19 cellular contexts compared by ENCODE assay signal in the genomic region with DNA sequence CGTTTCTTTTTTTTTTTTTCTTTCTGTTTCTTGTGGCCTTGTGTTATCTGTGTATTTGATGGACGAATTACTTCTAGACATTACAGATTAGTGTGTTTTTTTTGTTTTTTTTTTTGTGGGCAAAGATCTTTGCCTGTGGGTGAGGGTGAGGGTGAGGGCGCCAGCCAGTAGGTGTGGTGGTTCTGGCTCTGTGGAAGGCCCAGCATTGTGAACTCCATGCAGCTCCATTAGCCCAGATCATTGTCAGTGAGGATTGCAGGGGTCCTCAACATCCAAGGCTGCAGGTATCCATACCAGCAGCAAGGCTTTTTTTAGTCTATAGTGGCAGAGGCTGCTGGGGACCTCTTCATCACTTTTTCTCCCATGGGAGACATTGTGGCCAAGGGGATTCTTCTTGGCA. TPM values are rescaled to one million over a fixed set of nuclear protein-coding genes. Genes with fewer than 3 reads are reported as not detected.
DNase-seq lines count a peak whose midpoint lies in the region; ATAC-seq and TF ChIP-seq lines count a peak whose summit lies in the region.
"Had no signal": no experiment of that assay in that cellular context is flagged by ENCODE, and none has a peak within 500 bp of the region (broad histone marks: within the 10 kb centered on the region; RNA-seq: fewer than 3 reads in every experiment).

No MANE protein-coding gene starts in this region.

- H3K27ac ChIP-seq in BLaER1: no peak overlapping the region
- H3K27ac ChIP-seq in BLaER1 treated with 17β-estradiol and CSF1 and Interleukin-3, amounts not matched to agents 10 nM and 100 nM: no peak overlapping the region
- no peak overlapping the region for H3K27ac ChIP-seq in aorta (ENCODE audit: low read depth in 1 of 2, low read length in 2 of 2)
- no peak overlapping the region for H3K27ac ChIP-seq in smooth muscle cell (ENCODE audit: low read depth)
- H3K27ac ChIP-seq: brain microvascular endothelial cell, hepatocyte, psoas muscle had no signal

- H3K4me2 ChIP-seq in BLaER1 (peak overlapping the region; percentile 68), smooth muscle cell (no peak overlapping the region)
- H3K4me2 ChIP-seq in BLaER1 treated with 17β-estradiol and CSF1 and Interleukin-3, amounts not matched to agents 10 nM and 100 nM: peak overlapping the region in 9 of 11 experiments; percentile 37 to 72 (median 56); a peak in 18 of 22 replicates
- H3K4me2 ChIP-seq: hepatocyte had no signal

- peaks cover 61% of the 10 kb centered on the region for H3K79me2 ChIP-seq in smooth muscle cell (ENCODE audit: low read depth)

- peaks cover 13% of the 10 kb centered on the region for H4K20me1 ChIP-seq in BLaER1
- H4K20me1 ChIP-seq in BLaER1 treated with 17β-estradiol and CSF1 and Interleukin-3, amounts not matched to agents 10 nM and 100 nM: peaks cover 6 to 56% (median 14%) of the 10 kb centered on the region in 11 experiments; a peak in 16 of 22 replicates
- peaks cover 52% of the 10 kb centered on the region for H4K20me1 ChIP-seq in smooth muscle cell (ENCODE audit: low read depth)

- 76 to 80% methylated on average over 3 of the region's 3 CpGs for WGBS in aorta, 2 donors
- 80% methylated on average over 3 of the region's 3 CpGs for WGBS in smooth muscle cell (ENCODE audit: low lambda C conversion rate)

- no peaks in the 10 kb centered on the region for H3K27me3 ChIP-seq in BLaER1
- H3K27me3 ChIP-seq in BLaER1 treated with 17β-estradiol and CSF1 and Interleukin-3, amounts not matched to agents 10 nM and 100 nM: no peaks in the 10 kb centered on the region
- H3K27me3 ChIP-seq in aorta (ENCODE audit: control insufficient read depth in 1 of 2, insufficient read depth in 2 of 2, low read length in 1 of 2): no peaks in the 10 kb centered on the region
- no peaks in the 10 kb centered on the region for H3K27me3 ChIP-seq in smooth muscle cell (ENCODE audit: low read depth)
- H3K27me3 ChIP-seq: brain microvascular endothelial cell, hepatocyte had no signal

- H3K4me3 ChIP-seq in BLaER1: no peak overlapping the region
- no peak overlapping the region for H3K4me3 ChIP-seq in BLaER1 treated with 17β-estradiol and CSF1 and Interleukin-3, amounts not matched to agents 10 nM and 100 nM
- no peak overlapping the region for H3K4me3 ChIP-seq in aorta (ENCODE audit: low read length in 2 of 2)
- H3K4me3 ChIP-seq in smooth muscle cell: no peak overlapping the region
- H3K4me3 ChIP-seq: hepatocyte, psoas muscle had no signal

- no peak for ATAC-seq in aorta (ENCODE audit: low FRiP score)
- ATAC-seq: psoas muscle had no signal

- DNase-seq in T-helper 2 cell (peak in 3 of 5 experiments; percentile 34 to 52 (median 44)), amniotic epithelial cell (ENCODE audit: low read depth) (peak; percentile 11), aorta (no peak), smooth muscle cell (lab: John Stamatoyannopoulos, UW; ENCODE audit: unreplicated experiment) (no peak), NCI-H1694 treated with DMSO at 0.1 percent for 48 hours (lab: John Stamatoyannopoulos, UW) (no peak)
- DNase-seq: activated CD4-positive, CD25-positive, alpha-beta regulatory T cell treated with anti-CD3 and anti-CD28 coated beads, Interleukin-2, amount 50 U/mL, for 72 hours; brain microvascular endothelial cell; DMS153; foreskin fibroblast; KG1; NCI-H1092 treated with DMSO at 0.1 percent for 48 hours; NCI-H524 treated with DMSO at 0.1 percent for 48 hours; psoas muscle; SHP77; stimulated activated CD8-positive, alpha-beta memory T cell treated with anti-CD3 and anti-CD28 coated beads, Interleukin-4, amount 100 ng/mL, for 48 hours had no signal

- peaks cover 3% of the 10 kb centered on the region for H3F3A ChIP-seq in smooth muscle cell (ENCODE audit: low read depth)

- intact Hi-C loops in aorta (cut with DNase I): no loop called here

- H2AFZ ChIP-seq in smooth muscle cell (ENCODE audit: low read depth): no peak overlapping the region
- H2AFZ ChIP-seq: hepatocyte had no signal

- H3K9me3 ChIP-seq in BLaER1 (peaks cover 36% of the 10 kb centered on the region), aorta (ENCODE audit: control insufficient read depth, low read length) (no peaks in the 10 kb centered on the region), smooth muscle cell (replicated peaks; ENCODE audit: low read depth) (no peaks in the 10 kb centered on the region)
- H3K9me3 ChIP-seq in BLaER1 treated with 17β-estradiol and CSF1 and Interleukin-3, amounts not matched to agents 10 nM and 100 nM (replicated peaks in 1 of 11): peaks cover 25 to 44% (median 38%) of the 10 kb centered on the region in 11 experiments

- H3K4me1 ChIP-seq in BLaER1 (peaks cover 18% of the 10 kb centered on the region), aorta (ENCODE audit: control insufficient read depth in 1 of 2, insufficient read depth in 2 of 2, low read length in 2 of 2) (no peaks in the 10 kb centered on the region), smooth muscle cell (ENCODE audit: low read depth) (no peaks in the 10 kb centered on the region)
- H3K4me1 ChIP-seq in BLaER1 treated with 17β-estradiol and CSF1 and Interleukin-3, amounts not matched to agents 10 nM and 100 nM: peaks cover 13 to 17% (median 15%) of the 10 kb centered on the region in 10 experiments
- H3K4me1 ChIP-seq: psoas muscle had no signal

- TF ChIP-seq CTCF in smooth muscle cell (IDR thresholded peaks at IDR 0.05; ENCODE audit: borderline replicate concordance, insufficient read depth, poor library complexity, severe bottlenecking): no peak

- H3K9ac ChIP-seq in BLaER1 (no peak overlapping the region), smooth muscle cell (ENCODE audit: low read depth) (no peak overlapping the region)
- H3K9ac ChIP-seq in BLaER1 treated with 17β-estradiol and CSF1 and Interleukin-3, amounts not matched to agents 10 nM and 100 nM: no peak overlapping the region

- H3K36me3 ChIP-seq in BLaER1 (peaks cover 67% of the 10 kb centered on the region), aorta (ENCODE audit: control insufficient read depth in 1 of 2, insufficient read depth in 2 of 2, low read length in 1 of 2) (peaks cover 0 to 5% of the 10 kb centered on the region in 2 donors), smooth muscle cell (ENCODE audit: low read depth) (peaks cover 46% of the 10 kb centered on the region)
- peaks cover 69 to 98% (median 78%) of the 10 kb centered on the region in 11 experiments for H3K36me3 ChIP-seq in BLaER1 treated with 17β-estradiol and CSF1 and Interleukin-3, amounts not matched to agents 10 nM and 100 nM

RNA-seq across cellular contexts. Expression of gene BIRC2, which starts 13.7 kb away (rescaled TPM):
- total RNA-seq in aorta (10 to 100 TPM; 41.1 to 51.2 TPM), smooth muscle cell (170 and 174 TPM in 2 replicates)
- polyA plus RNA-seq in aorta (10 to 100 TPM; 18.4 to 22.5 TPM), smooth muscle cell (38.6 and 46.3 TPM in 2 replicates)

RNA-seq across cellular contexts. Expression of gene BIRC3, which starts 43.4 kb away (rescaled TPM):
- total RNA-seq in aorta (10 to 100 TPM; 13.7 to 19.3 TPM), smooth muscle cell (1.6 and 1.7 TPM in 2 replicates)
- polyA plus RNA-seq in aorta (10 to 100 TPM in 1 of 2 donors, 1 to 10 TPM in 1; 2.6 to 10.1 TPM), smooth muscle cell (0.74 and 0.94 TPM in 2 replicates)
- polyA plus RNA-seq: neural cell had no signal

Comparison
In these comparisons a context has a peak if more than half of its experiments do, and no peak if none do; other contexts are left out.
1. DNase-seq: peak in T-helper 2 cell (3 of 5) and amniotic epithelial cell (single experiment); none in aorta (0 of 2), smooth muscle cell (single experiment) and NCI-H1694 treated with DMSO at 0.1 percent for 48 hours (single experiment).